Comparison of ENCODE assay signal across 19 cellular contexts in genomic region chr11:117126223-117126965, GRCh38. TPM values are rescaled to one million over a fixed set of nuclear protein-coding genes. Genes with fewer than 3 reads are reported as not detected.
DNase-seq lines count a peak whose midpoint lies in the region; ATAC-seq, FAIRE-seq and TF ChIP-seq lines count a peak whose summit lies in the region.
"Had no signal": no experiment of that assay in that cellular context is flagged by ENCODE, and none has a peak within 500 bp of the region (broad histone marks: within the 10 kb centered on the region; RNA-seq: fewer than 3 reads in every experiment).

No MANE protein-coding gene starts in this region.

- no peak overlapping the region for H2AFZ ChIP-seq in HepG2 (ENCODE audit: low read length)

- in situ Hi-C loops in HepG2 (cut with HindIII; ENCODE audit: extremely low pct_ligation_motif_present, low pct_unique_long_range_greater_than_20kb): no loop called here

- no peak overlapping the region for H3K9ac ChIP-seq in HepG2 (ENCODE audit: insufficient read depth, low read depth, low read length)
- H3K9ac ChIP-seq: KMS-11 had no signal

- TF ChIP-seq CTCF in HepG2 (CRISPR knock-in tag; IDR thresholded peaks at IDR 0.05): no peak
- no peak for TF ChIP-seq CTCF in right lobe of liver (IDR thresholded peaks at IDR 0.05)

- H3K4me2 ChIP-seq in HepG2 (ENCODE audit: low read depth, low read length): no peak overlapping the region
- H3K4me2 ChIP-seq: KMS-11 had no signal

- BruUV-seq in HepG2 (replicated peaks; lab: Mats Ljungman, UMichigan): no TSS peak

- TF ChIP-seq RAD21 in HepG2 (CRISPR knock-in tag; IDR thresholded peaks at IDR 0.05): no peak

- no peaks in the 10 kb centered on the region for H3K79me2 ChIP-seq in HepG2 (ENCODE audit: insufficient read depth, low read length)

- no peaks in the 10 kb centered on the region for H3K4me1 ChIP-seq in HepG2 (ENCODE audit: insufficient read depth, low read length)
- H3K4me1 ChIP-seq in right lobe of liver: peaks cover 0 to 4% (median 0%) of the 10 kb centered on the region in 4 donors
- H3K4me1 ChIP-seq: BE2C, Peyer's patch had no signal

- DNase-seq in HepG2 (ENCODE audit: low spot score): no peak
- DNase-seq in right lobe of liver: no peak
- peak; percentile 95 for DNase-seq in globus pallidus (ENCODE audit: low spot score)
- peak; percentile 60 for DNase-seq in middle frontal gyrus (ENCODE audit: extremely low spot score, low spot score)
- no peak for DNase-seq in NCI-H446 treated with DMSO at 0.1 percent for 48 hours (lab: John Stamatoyannopoulos, UW)
- no peak for DNase-seq in NCI-H2196 treated with DMSO at 0.1 percent for 48 hours (lab: John Stamatoyannopoulos, UW; ENCODE audit: unreplicated experiment)
- DNase-seq in cardiac septum (ENCODE audit: low spot score): no peak
- DNase-seq: BE2C; CD4-positive, alpha-beta memory T cell; DMS79; GOT3; NCI-H1092 treated with DMSO at 0.1 percent for 48 hours; NCI-H2081 treated with DMSO at 0.1 percent for 48 hours; NCI-H524 treated with DMSO at 0.1 percent for 48 hours had no signal

- H3K9me3 ChIP-seq in HepG2 (ENCODE audit: low read length) (no peaks in the 10 kb centered on the region), right lobe of liver (no peaks in the 10 kb centered on the region)
- H3K9me3 ChIP-seq: BE2C, Peyer's patch had no signal

- 36% methylated on average over 7 of the region's 7 CpGs for whole genome bisulfite sequencing in HepG2 (ENCODE audit: low lambda C conversion rate)
- WGBS in right lobe of liver (ENCODE audit: insufficient coverage, low coverage, low lambda C conversion rate, missing lambda C conversion rate): 88% methylated on average over 7 of the region's 7 CpGs

- no peaks in the 10 kb centered on the region for H4K20me1 ChIP-seq in HepG2 (ENCODE audit: insufficient read depth, low read length)

- H3K36me3 ChIP-seq in HepG2 (replicated peaks in 1 of 2; ENCODE audit: control insufficient read depth in 1 of 2, insufficient read depth in 2 of 2, low read length in 2 of 2) (no peaks in the 10 kb centered on the region), right lobe of liver (no peaks in the 10 kb centered on the region)
- H3K36me3 ChIP-seq: BE2C, Peyer's patch had no signal

- ATAC-seq in HepG2 (no peak), right lobe of liver (no peak)
- ATAC-seq: Right ventricle myocardium inferior had no signal

- CTCF ChIA-PET in HepG2 (lab: Yijun Ruan, JAX; ENCODE audit: low intra/inter-chr PET ratio, low total read pairs): no interaction called here

- no peak for TF ChIP-seq POLR2A in HepG2 (IDR thresholded peaks at IDR 0.05; ENCODE audit: insufficient read depth in 1 of 2, low read depth in 2 of 2, low read length in 2 of 2)
- no peak for TF ChIP-seq POLR2A in right lobe of liver (IDR thresholded peaks at IDR 0.05)

- POLR2A ChIA-PET in HepG2 (lab: Yijun Ruan, JAX): no interaction called here

- TF ChIP-seq EP300 in HepG2 (IDR thresholded peaks at IDR 0.05; ENCODE audit: low read depth in 2 of 2, low read length in 2 of 2) (no peak), HepG2 (CRISPR knock-in tag; IDR thresholded peaks at IDR 0.05; ENCODE audit: borderline replicate concordance) (no peak)

- H3K27ac ChIP-seq in HepG2 (ENCODE audit: extremely low read length, insufficient read depth, low read length) (no peak overlapping the region), right lobe of liver (no peak overlapping the region), temporal lobe (ENCODE audit: low read depth, low read length) (peak overlapping the region; percentile 99)
- H3K27ac ChIP-seq: 22Rv1, KMS-11, Peyer's patch had no signal

- intact Hi-C loops in HepG2 (cut with micrococcal nuclease; ENCODE audit: unreplicated experiment): no loop called here
- intact Hi-C loops in right lobe of liver (cut with DNase I): no loop called here
- intact Hi-C loops in cardiac septum (cut with DNase I): no loop called here

- no peak overlapping the region for H3K4me3 ChIP-seq in HepG2 (replicated peaks in 1 of 3; ENCODE audit: insufficient read depth in 1 of 3, low read depth in 2 of 3, low read length in 3 of 3)
- H3K4me3 ChIP-seq in right lobe of liver: no peak overlapping the region
- H3K4me3 ChIP-seq: Peyer's patch had no signal

- H3K27me3 ChIP-seq in HepG2 (ENCODE audit: control insufficient read depth in 1 of 2, insufficient read depth in 2 of 2, low read length in 2 of 2): peaks cover 0 to 4% of the 10 kb centered on the region in 2 experiments; a peak in 3 of 5 replicates
- H3K27me3 ChIP-seq in right lobe of liver: no peaks in the 10 kb centered on the region
- H3K27me3 ChIP-seq: Peyer's patch had no signal

- no peak for FAIRE-seq in HepG2 (lab: Jason Lieb, UNC)

RNA-seq across cellular contexts. Expression of gene PAFAH1B2, which starts 17.7 kb away (rescaled TPM):
- total RNA-seq in HepG2 (2016; rRNA removed; fragmentation: Illumina TruSeq; extraction: Trizol) (104 and 178 TPM in 2 replicates), right lobe of liver (10 to 100 TPM; 22.2 to 39.1 (median 29.3) TPM), temporal lobe (142 TPM), cardiac septum (68.9 TPM)
- 34.4 and 37.3 TPM in 2 replicates for total RNA-seq in HepG2 (2016; cell fraction: cytosol; rRNA removed; fragmentation: Illumina TruSeq; extraction: Trizol; ENCODE audit: low read depth)
- total RNA-seq in HepG2 (2016; cell fraction: insoluble cytoplasmic fraction; rRNA removed; fragmentation: Illumina TruSeq; extraction: Trizol): 107 and 164 TPM in 2 replicates
- total RNA-seq in HepG2 (2016; cell fraction: membrane; rRNA removed; fragmentation: Illumina TruSeq; extraction: Trizol): 37.1 and 43.1 TPM in 2 replicates
- 42.3 and 46.9 TPM in 2 replicates for total RNA-seq in HepG2 (2016; cell fraction: nucleus; rRNA removed; fragmentation: Illumina TruSeq; extraction: Trizol)
- 27.0 and 28.8 TPM in 2 replicates for polyA plus RNA-seq in HepG2 (2011; rRNA removed)
- polyA plus RNA-seq in HepG2 (2011; cell fraction: cytosol; rRNA removed): 21.8 and 24.3 TPM in 2 replicates
- 15.1 and 15.4 TPM in 2 replicates for polyA plus RNA-seq in HepG2 (2011; cell fraction: nucleus; rRNA removed)
- polyA plus RNA-seq in HepG2 (2012): 23.9 and 26.9 TPM in 2 replicates
- 2.7 and 3.0 TPM in 2 replicates for polyA plus RNA-seq in HepG2 (2016; cell fraction: cytosol; fragmentation: Illumina TruSeq; extraction: Trizol; ENCODE audit: low read depth)
- polyA plus RNA-seq in HepG2 (2016; cell fraction: insoluble cytoplasmic fraction; fragmentation: Illumina TruSeq; extraction: Trizol; ENCODE audit: low read depth): 70.7 and 75.2 TPM in 2 replicates
- 12.5 and 14.8 TPM in 2 replicates for polyA plus RNA-seq in HepG2 (2016; cell fraction: membrane; fragmentation: Illumina TruSeq; extraction: Trizol; ENCODE audit: low read depth)
- polyA plus RNA-seq in HepG2 (2016; cell fraction: nucleus; fragmentation: Illumina TruSeq; extraction: Trizol; ENCODE audit: insufficient read depth, low read depth): 26.9 and 30.3 TPM in 2 replicates
- 84.0 and 119 TPM in 2 replicates for polyA minus RNA-seq in HepG2 (2011; rRNA and poly(A)+ RNA removed; ENCODE audit: low replicate concordance)
- polyA minus RNA-seq in HepG2 (2011; cell fraction: cytosol; rRNA and poly(A)+ RNA removed): 68.8 and 69.8 TPM in 2 replicates
- polyA minus RNA-seq in HepG2 (2011; cell fraction: nucleus; rRNA and poly(A)+ RNA removed): 42.0 and 56.1 TPM in 2 replicates

RNA-seq across cellular contexts. Expression of gene SIK3, which starts 28.2 kb away (rescaled TPM):
- 9.8 and 11.3 TPM in 2 replicates for total RNA-seq in HepG2 (2016; rRNA removed; fragmentation: Illumina TruSeq; extraction: Trizol)
- total RNA-seq in HepG2 (2016; cell fraction: cytosol; rRNA removed; fragmentation: Illumina TruSeq; extraction: Trizol; ENCODE audit: low read depth): 6.0 and 6.1 TPM in 2 replicates
- total RNA-seq in HepG2 (2016; cell fraction: insoluble cytoplasmic fraction; rRNA removed; fragmentation: Illumina TruSeq; extraction: Trizol): 9.5 and 11.9 TPM in 2 replicates
- 9.6 and 12.4 TPM in 2 replicates for total RNA-seq in HepG2 (2016; cell fraction: membrane; rRNA removed; fragmentation: Illumina TruSeq; extraction: Trizol)
- 23.0 and 23.2 TPM in 2 replicates for total RNA-seq in HepG2 (2016; cell fraction: nucleus; rRNA removed; fragmentation: Illumina TruSeq; extraction: Trizol)
- polyA plus RNA-seq in HepG2 (2011; rRNA removed): 5.7 and 8.0 TPM in 2 replicates
- polyA plus RNA-seq in HepG2 (2011; cell fraction: cytosol; rRNA removed): 4.5 and 4.9 TPM in 2 replicates
- polyA plus RNA-seq in HepG2 (2011; cell fraction: nucleus; rRNA removed): 27.4 and 30.5 TPM in 2 replicates
- polyA plus RNA-seq in HepG2 (2012): 16.2 and 16.5 TPM in 2 replicates
- polyA plus RNA-seq in HepG2 (2016; cell fraction: cytosol; fragmentation: Illumina TruSeq; extraction: Trizol; ENCODE audit: low read depth): 2.3 and 2.6 TPM in 2 replicates
- 8.4 and 11.2 TPM in 2 replicates for polyA plus RNA-seq in HepG2 (2016; cell fraction: insoluble cytoplasmic fraction; fragmentation: Illumina TruSeq; extraction: Trizol; ENCODE audit: low read depth)
- 4.2 and 5.0 TPM in 2 replicates for polyA plus RNA-seq in HepG2 (2016; cell fraction: membrane; fragmentation: Illumina TruSeq; extraction: Trizol; ENCODE audit: low read depth)
- polyA plus RNA-seq in HepG2 (2016; cell fraction: nucleus; fragmentation: Illumina TruSeq; extraction: Trizol; ENCODE audit: insufficient read depth, low read depth): 23.6 and 25.1 TPM in 2 replicates
- 13.9 and 17.8 TPM in 2 replicates for polyA minus RNA-seq in HepG2 (2011; rRNA and poly(A)+ RNA removed; ENCODE audit: low replicate concordance)
- 5.2 and 6.9 TPM in 2 replicates for polyA minus RNA-seq in HepG2 (2011; cell fraction: cytosol; rRNA and poly(A)+ RNA removed)
- 37.6 and 53.8 TPM in 2 replicates for polyA minus RNA-seq in HepG2 (2011; cell fraction: nucleus; rRNA and poly(A)+ RNA removed)
- total RNA-seq in right lobe of liver: 10 to 100 TPM; 22.0 to 35.4 (median 26.8) TPM
- 21.6 TPM for total RNA-seq in temporal lobe
- 47.4 TPM for total RNA-seq in cardiac septum

RNA-seq across cellular contexts. Expression of gene SIDT2, which starts 52.1 kb away (rescaled TPM):
- total RNA-seq in HepG2 (2016; rRNA removed; fragmentation: Illumina TruSeq; extraction: Trizol) (6.8 and 11.5 TPM in 2 replicates), right lobe of liver (10 to 100 TPM; 24.6 to 49.9 (median 35.5) TPM), temporal lobe (11.3 TPM), cardiac septum (25.3 TPM)
- 8.7 and 10.3 TPM in 2 replicates for total RNA-seq in HepG2 (2016; cell fraction: cytosol; rRNA removed; fragmentation: Illumina TruSeq; extraction: Trizol; ENCODE audit: low read depth)
- 6.4 and 12.0 TPM in 2 replicates for total RNA-seq in HepG2 (2016; cell fraction: insoluble cytoplasmic fraction; rRNA removed; fragmentation: Illumina TruSeq; extraction: Trizol)
- total RNA-seq in HepG2 (2016; cell fraction: membrane; rRNA removed; fragmentation: Illumina TruSeq; extraction: Trizol): 8.6 and 9.5 TPM in 2 replicates
- total RNA-seq in HepG2 (2016; cell fraction: nucleus; rRNA removed; fragmentation: Illumina TruSeq; extraction: Trizol): 15.6 and 17.2 TPM in 2 replicates
- 26.8 and 28.0 TPM in 2 replicates for polyA plus RNA-seq in HepG2 (2011; rRNA removed)
- polyA plus RNA-seq in HepG2 (2011; cell fraction: cytosol; rRNA removed): 10.5 and 14.3 TPM in 2 replicates
- polyA plus RNA-seq in HepG2 (2011; cell fraction: nucleus; rRNA removed): 82.0 and 109 TPM in 2 replicates
- polyA plus RNA-seq in HepG2 (2012): 15.1 and 15.4 TPM in 2 replicates
- 1.9 and 2.2 TPM in 2 replicates for polyA plus RNA-seq in HepG2 (2016; cell fraction: cytosol; fragmentation: Illumina TruSeq; extraction: Trizol; ENCODE audit: low read depth)
- polyA plus RNA-seq in HepG2 (2016; cell fraction: insoluble cytoplasmic fraction; fragmentation: Illumina TruSeq; extraction: Trizol; ENCODE audit: low read depth): 7.8 and 8.9 TPM in 2 replicates
- polyA plus RNA-seq in HepG2 (2016; cell fraction: membrane; fragmentation: Illumina TruSeq; extraction: Trizol; ENCODE audit: low read depth): 6.0 and 6.6 TPM in 2 replicates
- 24.9 and 26.7 TPM in 2 replicates for polyA plus RNA-seq in HepG2 (2016; cell fraction: nucleus; fragmentation: Illumina TruSeq; extraction: Trizol; ENCODE audit: insufficient read depth, low read depth)
- polyA minus RNA-seq in HepG2 (2011; rRNA and poly(A)+ RNA removed; ENCODE audit: low replicate concordance): 25.1 and 71.4 TPM in 2 replicates
- 11.7 and 19.1 TPM in 2 replicates for polyA minus RNA-seq in HepG2 (2011; cell fraction: cytosol; rRNA and poly(A)+ RNA removed)
- polyA minus RNA-seq in HepG2 (2011; cell fraction: nucleus; rRNA and poly(A)+ RNA removed): 32.3 and 34.8 TPM in 2 replicates

Comparison
In these comparisons a context has a peak if more than half of its experiments do, and no peak if none do; other contexts are left out.
1. DNase-seq: peak in globus pallidus (single experiment) and middle frontal gyrus (single experiment); none in HepG2 (single experiment), right lobe of liver (0 of 3), NCI-H446 treated with DMSO at 0.1 percent for 48 hours (single experiment), NCI-H2196 treated with DMSO at 0.1 percent for 48 hours (single experiment) and cardiac septum (single experiment).